In the genomic region with DNA sequence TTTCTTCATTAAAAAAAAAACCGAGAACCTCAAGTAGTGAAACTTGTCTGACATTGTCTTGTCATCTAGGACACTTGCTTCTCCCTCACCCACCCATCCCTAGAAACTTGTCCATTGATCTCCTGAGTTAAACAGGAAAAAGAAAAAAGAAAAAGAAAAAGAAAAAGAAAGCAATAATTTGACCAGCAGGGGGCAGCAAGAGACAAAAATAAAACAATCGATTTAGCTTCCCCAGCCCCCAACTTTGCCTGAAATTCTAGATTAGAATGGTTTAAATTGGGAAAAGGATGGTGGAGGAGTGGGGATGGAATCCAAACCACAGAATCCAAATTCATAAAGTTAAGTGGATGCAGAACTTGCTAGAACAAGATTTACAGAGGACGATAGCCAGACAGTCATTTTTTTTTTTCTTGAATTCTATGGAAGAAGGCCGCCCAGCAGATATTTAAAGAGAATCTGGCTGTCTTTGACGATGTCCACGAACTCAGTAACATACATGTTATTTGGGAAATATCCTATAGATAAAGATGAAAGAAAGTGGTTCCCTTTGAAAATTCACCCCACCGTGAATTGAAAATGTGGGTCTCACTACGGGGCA, we compare ENCODE assay signal across 8 cellular contexts.
DNase-seq lines count a peak whose midpoint lies in the region; ATAC-seq and TF ChIP-seq lines count a peak whose summit lies in the region.

No MANE protein-coding gene starts in this region.

- H3K27me3 Mint-ChIP-seq in endothelial cell (ENCODE audit: unreplicated experiment) (no peaks in the 10 kb centered on the region), neural progenitor cell (ENCODE audit: insufficient read depth, low read depth) (peaks cover 9% of the 10 kb centered on the region)

- H3K27me3 ChIP-seq in PC-9 (ENCODE audit: insufficient read depth, low read depth), result no peaks in the 10 kb centered on the region
- no peaks in the 10 kb centered on the region for H3K27me3 ChIP-seq in neural progenitor cell

- no peaks in the 10 kb centered on the region for H3K36me3 ChIP-seq in PC-9 (ENCODE audit: low read depth)
- no peaks in the 10 kb centered on the region for H3K36me3 ChIP-seq in neural progenitor cell

- no peaks in the 10 kb centered on the region for H3K9me3 Mint-ChIP-seq in endothelial cell (ENCODE audit: unreplicated experiment)
- peaks cover 5% of the 10 kb centered on the region for H3K9me3 Mint-ChIP-seq in neural progenitor cell

- H3K4me2 ChIP-seq in PC-9 (no peak overlapping the region), neural progenitor cell (no peak overlapping the region)

- intact Hi-C loops in PC-9 (cut with micrococcal nuclease; ENCODE audit: unreplicated experiment), result loop anchor here (2.0 to 10.0 kb wide), 2 partner anchors 607 to 1529 kb away; no protein-coding TSS in a partner anchor

- no peaks in the 10 kb centered on the region for H4K20me1 ChIP-seq in PC-9 (ENCODE audit: insufficient read depth)
- H4K20me1 ChIP-seq in neural progenitor cell (ENCODE audit: low read depth), result no peaks in the 10 kb centered on the region

- H3F3A ChIP-seq in PC-9 (ENCODE audit: insufficient read depth, low read depth), result no peaks in the 10 kb centered on the region
- H3F3A ChIP-seq in neural progenitor cell (ENCODE audit: low read depth), result peaks cover 8% of the 10 kb centered on the region

- H3K9ac ChIP-seq in neural progenitor cell, result no peak overlapping the region

- DNase-seq in NCI-H187 (lab: John Stamatoyannopoulos, UW) (peak; percentile 16 to 36), NCI-H187 treated with DMSO at 0.1 percent for 48 hours (lab: John Stamatoyannopoulos, UW) (no peak), HT1080 (ENCODE audit: low read depth) (peak; percentile 63), PC-9 (no peak), endothelial cell (ENCODE audit: low spot score) (peak; percentile 42), neural progenitor cell (ENCODE audit: low spot score) (peak; percentile 72), epidermal melanocyte (ENCODE audit: insufficient read length, low spot score) (no peak)

- H2AFZ ChIP-seq in PC-9 (no peak overlapping the region), neural progenitor cell (replicated peaks) (no peak overlapping the region)

- H3K9me2 ChIP-seq in PC-9 (ENCODE audit: insufficient read depth), result no peaks in the 10 kb centered on the region

- no TSS peak for BruUV-seq in PC-9 (replicated peaks; lab: Mats Ljungman, UMichigan)

- H3K4me3 ChIP-seq in PC-9 (no peak overlapping the region), neural progenitor cell (no peak overlapping the region)

- no peak overlapping the region for H3K4me3 Mint-ChIP-seq in endothelial cell (ENCODE audit: unreplicated experiment)
- no peak overlapping the region for H3K4me3 Mint-ChIP-seq in neural progenitor cell

- H3K36me3 Mint-ChIP-seq in endothelial cell (ENCODE audit: low read depth, unreplicated experiment) (no peaks in the 10 kb centered on the region), neural progenitor cell (no peaks in the 10 kb centered on the region)

- H3K79me2 ChIP-seq in PC-9 (ENCODE audit: low read depth), result no peaks in the 10 kb centered on the region
- no peaks in the 10 kb centered on the region for H3K79me2 ChIP-seq in neural progenitor cell (ENCODE audit: low read depth)

- H3K27ac Mint-ChIP-seq in endothelial cell (ENCODE audit: unreplicated experiment), result no peak overlapping the region
- H3K27ac Mint-ChIP-seq in neural progenitor cell, result peak overlapping the region; percentile 9

- POLR2A ChIA-PET in PC-9 (lab: Charles Lee; ENCODE audit: unreplicated experiment), result no interaction called here

- no peak for ATAC-seq in activated CD4-positive, CD25-positive, alpha-beta regulatory T cell treated with anti-CD3 and anti-CD28 coated beads, Interleukin-2, amount 50 U/mL, for 24 hours

- H3K4me1 Mint-ChIP-seq in endothelial cell (ENCODE audit: unreplicated experiment) (peaks cover 7% of the 10 kb centered on the region), neural progenitor cell (peaks cover 9% of the 10 kb centered on the region)

- TF ChIP-seq CTCF in PC-9 (conservative IDR thresholded peaks at IDR 0.05) (peak; percentile 84), endothelial cell (IDR thresholded peaks at IDR 0.05; ENCODE audit: unreplicated experiment) (peak; percentile 95), neural progenitor cell (IDR thresholded peaks at IDR 0.05) (peak; percentile 81)

- CTCF ChIA-PET in PC-9 (lab: Charles Lee), result interaction anchor here (0.6 kb wide), 1 partner anchor 340 kb away, joined by 3 read pairs; no protein-coding TSS in a partner anchor

- H3K27ac ChIP-seq in PC-9 (no peak overlapping the region), neural progenitor cell (no peak overlapping the region)

- H3K9me3 ChIP-seq in PC-9 (ENCODE audit: insufficient read depth, low read depth), result no peaks in the 10 kb centered on the region
- no peaks in the 10 kb centered on the region for H3K9me3 ChIP-seq in neural progenitor cell (ENCODE audit: low read depth)

- H3K4me1 ChIP-seq in PC-9 (replicated peaks; ENCODE audit: insufficient read depth), result no peaks in the 10 kb centered on the region
- H3K4me1 ChIP-seq in neural progenitor cell, result peaks cover 7% of the 10 kb centered on the region

Comparison
In these comparisons a context has a peak if more than half of its experiments do, and no peak if none do; other contexts are left out.
1. DNase-seq: peak in NCI-H187 (2 of 2), HT1080 (single experiment), endothelial cell (single experiment) and neural progenitor cell (single experiment); none in NCI-H187 treated with DMSO at 0.1 percent for 48 hours (single experiment), PC-9 (0 of 2) and epidermal melanocyte (single experiment).
2. Peak in every context shown above with its lines, with median percentiles within 50 percentile points of each other: CTCF ChIP-seq.